In genomic region chr1:109716121-109716520, GRCh38 we compare ENCODE assay signal across 17 cellular contexts. TPM values are rescaled to one million over a fixed set of nuclear protein-coding genes. Genes with fewer than 3 reads are reported as not detected.
DNase-seq lines count a peak whose midpoint lies in the region; ATAC-seq, FAIRE-seq and TF ChIP-seq lines count a peak whose summit lies in the region.
"Had no signal": no experiment of that assay in that cellular context is flagged by ENCODE, and none has a peak within 500 bp of the region (broad histone marks: within the 10 kb centered on the region; RNA-seq: fewer than 3 reads in every experiment).

No MANE protein-coding gene starts in this region.

- no peaks in the 10 kb centered on the region for H4K20me1 ChIP-seq in Karpas-422 (ENCODE audit: insufficient read depth, low read depth, low read length)

- H3K4me2 ChIP-seq in A549 (no peak overlapping the region), Karpas-422 (ENCODE audit: low read depth, low read length, poor library complexity, severe bottlenecking) (no peak overlapping the region)

- FAIRE-seq in A549 (lab: Jason Lieb, UNC), result no peak
- FAIRE-seq: GM12891 had no signal

- no peaks in the 10 kb centered on the region for H3K9me3 Mint-ChIP-seq in mesothelial cell of epicardium

- no peaks in the 10 kb centered on the region for H3K36me3 ChIP-seq in Karpas-422 (ENCODE audit: insufficient read depth, low read length)
- H3K36me3 ChIP-seq: Peyer's patch had no signal

- TF ChIP-seq POLR2A in A549 (IDR thresholded peaks at IDR 0.05; ENCODE audit: low read length), result no peak

- no peaks in the 10 kb centered on the region for H3K27me3 ChIP-seq in Karpas-422 (ENCODE audit: low read length)
- H3K27me3 ChIP-seq: Peyer's patch had no signal

- no peaks in the 10 kb centered on the region for H3K36me3 Mint-ChIP-seq in mesothelial cell of epicardium

- H3K9ac ChIP-seq in Karpas-422 (ENCODE audit: low read length), result no peak overlapping the region

- no peaks in the 10 kb centered on the region for H3K9me2 ChIP-seq in Karpas-422 (replicated peaks; ENCODE audit: insufficient read depth, low read length)

- CTCF ChIA-PET in A549 (lab: Yijun Ruan, JAX), result interaction anchor here (1.6 to 3.2 kb wide), 2 partner anchors 57 to 269 kb away, joined by 3 to 13 read pairs; partner anchors contain the start of gene AHCYL1

- peaks cover 10% of the 10 kb centered on the region for H3K4me1 Mint-ChIP-seq in mesothelial cell of epicardium

- 93% methylated on average over 2 of the region's 3 CpGs for WGBS in A549 (ENCODE audit: missing lambda C conversion rate)

- no peak overlapping the region for H3K27ac Mint-ChIP-seq in mesothelial cell of epicardium

- no peak overlapping the region for H3K4me3 Mint-ChIP-seq in mesothelial cell of epicardium

- no peak overlapping the region for H2AFZ ChIP-seq in Karpas-422 (ENCODE audit: low read length)

- no peaks in the 10 kb centered on the region for H3K27me3 Mint-ChIP-seq in mesothelial cell of epicardium (ENCODE audit: low read depth)

- no peak for TF ChIP-seq EP300 in A549 (IDR thresholded peaks at IDR 0.05)

- DNase-seq in A549 (ENCODE audit: low read depth in 1 of 2, low spot score in 1 of 2) (no peak), Karpas-422 (peak; percentile 27), medulla oblongata (ENCODE audit: extremely low spot score) (peak; percentile 13), retina (no peak), mesothelial cell of epicardium (ENCODE audit: low spot score in 2 of 2, unreplicated experiment in 2 of 2) (no peak)
- DNase-seq: DMS79, NCI-H1436, NCI-H2029 treated with DMSO at 0.1 percent for 48 hours, NCI-H510A treated with DMSO at 0.1 percent for 48 hours, Peyer's patch, SHP77 treated with DMSO at 0.1 percent for 48 hours had no signal

- TF ChIP-seq RAD21 in A549 (conservative IDR thresholded peaks at IDR 0.05 in 1 of 2, IDR thresholded peaks at IDR 0.05 in 1 of 2), result no peak

- ATAC-seq in A549 (no peak), HG03457 (IDR thresholded peaks at IDR 0.05; ENCODE audit: unreplicated experiment) (no peak)
- ATAC-seq: HCT116 had no signal

- 0 out of 6 replicates have a peak overlapping the region, but pooled peaks of 1 of the 2 experiments have one; percentile 23 for H3K27ac ChIP-seq in A549
- H3K27ac ChIP-seq in Karpas-422 (ENCODE audit: low read length), result no peak overlapping the region
- H3K27ac ChIP-seq: Peyer's patch had no signal

- H3K4me3 ChIP-seq in A549 (no peak overlapping the region), Karpas-422 (ENCODE audit: low read length) (no peak overlapping the region)
- H3K4me3 ChIP-seq: Peyer's patch had no signal

- H3K79me2 ChIP-seq in Karpas-422 (ENCODE audit: low read length), result no peaks in the 10 kb centered on the region

- H3K4me1 ChIP-seq in A549, result peaks cover 14% of the 10 kb centered on the region; the same call in 2 of the 3 replicates
- peaks cover 18% of the 10 kb centered on the region for H3K4me1 ChIP-seq in Karpas-422 (ENCODE audit: low read length)
- H3K4me1 ChIP-seq: Peyer's patch had no signal

- POLR2A ChIA-PET in A549 (lab: Yijun Ruan, JAX), result no interaction called here

- TF ChIP-seq CTCF in A549 (IDR thresholded peaks at IDR 0.05) (no peak), mesothelial cell of epicardium (IDR thresholded peaks at IDR 0.05; ENCODE audit: unreplicated experiment) (no peak)

- H3K9me3 ChIP-seq in A549 (no peaks in the 10 kb centered on the region), Karpas-422 (ENCODE audit: low read length) (no peaks in the 10 kb centered on the region)
- H3K9me3 ChIP-seq: Peyer's patch had no signal

TF ChIP-seq in A549, 52 proteins besides CTCF, POLR2A, EP300 and RAD21:
- TF ChIP-seq MAFK (IDR thresholded peaks at IDR 0.05; ENCODE audit: partially characterized antibody) (peak; percentile 38), ELK1 (IDR thresholded peaks at IDR 0.05; ENCODE audit: low read depth, low read length) (no peak)

RNA-seq across cellular contexts. Expression of gene GSTM5, which starts 4.1 kb away (rescaled TPM):
- not detected in 2 replicates for polyA plus RNA-seq in A549 (2011; rRNA removed)
- not detected in 2 replicates for polyA plus RNA-seq in A549 (2012; cell fraction: cytosol; rRNA removed)
- polyA plus RNA-seq in A549 (2012; cell fraction: nucleus; rRNA removed), result not detected in 2 replicates
- polyA plus RNA-seq in A549 (2017; fragmentation: RNase III; extraction: RNeasy Plus Mini Kit Qiagen cat#74134 plus additional on column Dnase treatment), result not detected in 3 replicates
- polyA minus RNA-seq in A549 (2011; rRNA and poly(A)+ RNA removed), result not detected in 2 replicates
- total RNA-seq in Karpas-422 (2014; rRNA removed; shearing (Covaris generic); ENCODE audit: low replicate concordance), result not detected in 2 replicates
- total RNA-seq in mesothelial cell of epicardium, result 0.24 to 0.29 TPM (median 0.25 TPM) in 3 replicates
- total RNA-seq: HT-29 had no signal

RNA-seq across cellular contexts. Expression of gene GSTM3, which starts 24.7 kb away (rescaled TPM):
- polyA plus RNA-seq in A549 (2011; rRNA removed) (55.7 and 67.6 TPM in 2 replicates), A549 (2017; fragmentation: RNase III; extraction: RNeasy Plus Mini Kit Qiagen cat#74134 plus additional on column Dnase treatment) (39.8 to 44.1 TPM (median 43.0 TPM) in 3 replicates)
- polyA plus RNA-seq in A549 (2012; cell fraction: cytosol; rRNA removed), result 29.1 and 30.9 TPM in 2 replicates
- 13.2 and 19.5 TPM in 2 replicates for polyA plus RNA-seq in A549 (2012; cell fraction: nucleus; rRNA removed)
- 15.9 and 18.2 TPM in 2 replicates for polyA minus RNA-seq in A549 (2011; rRNA and poly(A)+ RNA removed)
- not detected in 2 replicates for total RNA-seq in Karpas-422 (2014; rRNA removed; shearing (Covaris generic); ENCODE audit: low replicate concordance)
- total RNA-seq in mesothelial cell of epicardium, result 49.7 to 57.9 TPM (median 55.2 TPM) in 3 replicates
- total RNA-seq: HT-29 had no signal

RNA-seq across cellular contexts. Expression of gene GSTM1, which starts 28.5 kb away (rescaled TPM):
- polyA plus RNA-seq in A549 (2011; rRNA removed) (0.22 TPM in 1 of 2 replicates, not detected in the other), A549 (2017; fragmentation: RNase III; extraction: RNeasy Plus Mini Kit Qiagen cat#74134 plus additional on column Dnase treatment) (not detected in 3 replicates)
- not detected in 2 replicates for polyA plus RNA-seq in A549 (2012; cell fraction: cytosol; rRNA removed)
- not detected in 2 replicates for polyA plus RNA-seq in A549 (2012; cell fraction: nucleus; rRNA removed)
- 0.49 TPM in 1 of 2 replicates, not detected in the other for polyA minus RNA-seq in A549 (2011; rRNA and poly(A)+ RNA removed)
- total RNA-seq in Karpas-422 (2014; rRNA removed; shearing (Covaris generic); ENCODE audit: low replicate concordance), result 8.5 and 14.4 TPM in 2 replicates
- total RNA-seq in mesothelial cell of epicardium, result 48.8 to 54.2 TPM (median 52.3 TPM) in 3 replicates
- total RNA-seq: G401, HT-29 had no signal

RNA-seq across cellular contexts. Expression of gene EPS8L3, which starts 47.6 kb away (rescaled TPM):
- polyA plus RNA-seq in A549 (2011; rRNA removed) (5.1 and 7.4 TPM in 2 replicates), A549 (2017; fragmentation: RNase III; extraction: RNeasy Plus Mini Kit Qiagen cat#74134 plus additional on column Dnase treatment) (1.4 to 3.3 TPM (median 2.4 TPM) in 3 replicates)
- polyA plus RNA-seq in A549 (2012; cell fraction: cytosol; rRNA removed), result 1.3 and 1.5 TPM in 2 replicates
- polyA plus RNA-seq in A549 (2012; cell fraction: nucleus; rRNA removed), result 8.6 and 9.1 TPM in 2 replicates
- 7.1 and 7.4 TPM in 2 replicates for polyA minus RNA-seq in A549 (2011; rRNA and poly(A)+ RNA removed)
- not detected in 2 replicates for total RNA-seq in Karpas-422 (2014; rRNA removed; shearing (Covaris generic); ENCODE audit: low replicate concordance)
- total RNA-seq in mesothelial cell of epicardium, result 0.13 to 0.34 TPM in 2 of 3 replicates, not detected in the other
- total RNA-seq: A673, G401 had no signal

RNA-seq across cellular contexts. Expression of gene GSTM2, which starts 48.3 kb away (rescaled TPM):
- 4.8 and 6.0 TPM in 2 replicates for polyA plus RNA-seq in A549 (2011; rRNA removed)
- 5.0 and 6.5 TPM in 2 replicates for polyA plus RNA-seq in A549 (2012; cell fraction: cytosol; rRNA removed)
- 20.1 and 25.5 TPM in 2 replicates for polyA plus RNA-seq in A549 (2012; cell fraction: nucleus; rRNA removed)
- polyA plus RNA-seq in A549 (2017; fragmentation: RNase III; extraction: RNeasy Plus Mini Kit Qiagen cat#74134 plus additional on column Dnase treatment), result 5.3 to 7.2 TPM (median 6.5 TPM) in 3 replicates
- polyA minus RNA-seq in A549 (2011; rRNA and poly(A)+ RNA removed), result 3.4 and 4.5 TPM in 2 replicates
- total RNA-seq in Karpas-422 (2014; rRNA removed; shearing (Covaris generic); ENCODE audit: low replicate concordance), result 6.2 and 7.3 TPM in 2 replicates
- 169 to 186 TPM (median 177 TPM) in 3 replicates for total RNA-seq in mesothelial cell of epicardium
- total RNA-seq: HT-29 had no signal

Comparison
In these comparisons a context has a peak if more than half of its experiments do, and no peak if none do; other contexts are left out.
1. DNase-seq: peak in Karpas-422 (single experiment) and medulla oblongata (single experiment); none in A549 (0 of 2), retina (single experiment) and mesothelial cell of epicardium (0 of 2).
2. RNA of gene GSTM3, which starts 24.7 kb away (total RNA-seq): 49.7 to 57.9 TPM in mesothelial cell of epicardium; not detected in Karpas-422; every median in the first group is over 10 times any median in the second.